Comparison of ENCODE assay signal across 1 cellular context in the genomic region with DNA sequence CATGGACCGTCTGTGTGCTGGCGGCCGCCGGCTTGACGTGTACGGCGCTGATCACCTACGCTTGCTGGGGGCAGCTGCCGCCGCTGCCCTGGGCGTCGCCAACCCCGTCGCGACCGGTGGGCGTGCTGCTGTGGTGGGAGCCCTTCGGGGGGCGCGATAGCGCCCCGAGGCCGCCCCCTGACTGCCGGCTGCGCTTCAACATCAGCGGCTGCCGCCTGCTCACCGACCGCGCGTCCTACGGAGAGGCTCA.
TF ChIP-seq lines count a peak whose summit lies in the region.

No MANE protein-coding gene starts in this region.

TF ChIP-seq in A549, 52 proteins besides CTCF, POLR2A, EP300 and RAD21 (continued from another document):
- TF ChIP-seq, protein P1, sequence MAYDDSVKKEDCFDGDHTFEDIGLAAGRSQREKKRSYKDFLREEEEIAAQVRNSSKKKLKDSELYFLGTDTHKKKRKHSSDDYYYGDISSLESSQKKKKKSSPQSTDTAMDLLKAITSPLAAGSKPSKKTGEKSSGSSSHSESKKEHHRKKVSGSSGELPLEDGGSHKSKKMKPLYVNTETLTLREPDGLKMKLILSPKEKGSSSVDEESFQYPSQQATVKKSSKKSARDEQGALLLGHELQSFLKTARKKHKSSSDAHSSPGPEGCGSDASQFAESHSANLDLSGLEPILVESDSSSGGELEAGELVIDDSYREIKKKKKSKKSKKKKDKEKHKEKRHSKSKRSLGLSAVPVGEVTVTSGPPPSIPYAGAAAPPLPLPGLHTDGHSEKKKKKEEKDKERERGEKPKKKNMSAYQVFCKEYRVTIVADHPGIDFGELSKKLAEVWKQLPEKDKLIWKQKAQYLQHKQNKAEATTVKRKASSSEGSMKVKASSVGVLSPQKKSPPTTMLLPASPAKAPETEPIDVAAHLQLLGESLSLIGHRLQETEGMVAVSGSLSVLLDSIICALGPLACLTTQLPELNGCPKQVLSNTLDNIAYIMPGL (CRISPR knock-in tag; IDR thresholded peaks at IDR 0.05; ENCODE audit: borderline replicate concordance) = no peak
- TF ChIP-seq RARB (CRISPR knock-in tag; IDR thresholded peaks at IDR 0.05) (no peak), TFCP2L1 (CRISPR knock-in tag; IDR thresholded peaks at IDR 0.05) (no peak), SMC3 (IDR thresholded peaks at IDR 0.05) (no peak), HOXB13 (CRISPR knock-in tag; IDR thresholded peaks at IDR 0.05; ENCODE audit: low read depth) (no peak), NR3C1 (IDR thresholded peaks at IDR 0.05) (no peak), NPAS2 (CRISPR knock-in tag; IDR thresholded peaks at IDR 0.05; ENCODE audit: borderline replicate concordance) (no peak), CHD2 (IDR thresholded peaks at IDR 0.05; ENCODE audit: low read length, partially characterized antibody) (no peak)
